ENCODE assay signal across 39 cellular contexts in the genomic region with DNA sequence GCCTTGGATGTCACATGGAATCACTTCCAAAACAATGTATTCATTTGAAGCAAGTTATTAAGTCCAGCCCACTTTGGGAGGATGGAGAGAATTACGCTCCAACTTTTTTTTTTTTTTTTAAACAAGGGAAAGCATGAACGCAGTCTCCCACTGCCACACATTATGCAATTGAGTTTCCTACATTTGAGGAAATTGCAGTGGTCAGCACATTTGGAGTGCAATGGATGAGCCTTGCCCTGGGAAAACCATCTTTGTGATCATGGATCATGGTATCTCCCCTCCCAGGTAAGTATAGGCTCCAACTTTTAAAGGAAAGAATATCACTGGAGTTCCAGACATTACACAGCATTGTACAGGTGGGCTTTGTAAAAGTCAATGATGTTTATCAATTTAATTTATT.
"Had no signal": no experiment of that assay in that cellular context is flagged by ENCODE, and none has a peak within 500 bp of the region (broad histone marks: within the 10 kb centered on the region; RNA-seq: fewer than 3 reads in every experiment).

No MANE protein-coding gene starts in this region.

- H3K4me3 Mint-ChIP-seq: activated B cell treated with CpG ODN at 0.5 μM for 24 hours; activated CD4-positive, alpha-beta memory T cell treated with anti-CD3 and anti-CD28 coated beads for 36 hours; activated CD4-positive, alpha-beta T cell treated with anti-CD3 and anti-CD28 coated beads, Interleukin-2, amount 10 ng/mL, durations not matched to agents 24 days and 14 days; activated CD8-positive, alpha-beta T cell treated with anti-CD3 and anti-CD28 coated beads for 36 hours; activated naive CD4-positive, alpha-beta T cell treated with anti-CD3 and anti-CD28 coated beads for 36 hours; activated naive CD8-positive, alpha-beta T cell treated with anti-CD3 and anti-CD28 coated beads for 36 hours; activated T-cell treated with anti-CD3 and anti-CD28 coated beads, Interleukin-2, amount 50 U/mL, for 4 hours; activated T-cell treated with anti-CD3 and anti-CD28 coated beads, Interleukin-2, amount 50 U/mL, for 72 hours; activated T-helper 1 cell treated with anti-CD3 and anti-CD28 coated beads, Interleukin-12 subunit alpha, Interleukin-12 subunit beta, Interleukin-2, Interleukin-4 antibody, amounts not matched to agents 30 ng/mL and 10 ng/mL and 1 ng/mL, durations not matched to agents 14 hours and 24 hours and 36 hours; activated T-helper 17 cell treated with anti-CD3 and anti-CD28 coated beads, Interleukin-2, amount 50 U/mL, for 72 hours; central memory CD8-positive, alpha-beta T cell; T-helper 1 cell treated with Interleukin-12 subunit alpha and Interleukin-12 subunit beta and Interleukin-4 antibody, amounts not matched to agents 30 μg/mL and 1 μg/mL, for 36 hours; T-helper 2 cell treated with Interferon-gamma antibody and Interleukin-4, amounts not matched to agents 5 μg/mL and 100 μg/mL, for 36 hours had no signal

- H3K4me1 ChIP-seq: body of pancreas had no signal

- H3K4me1 Mint-ChIP-seq: activated B cell treated with CpG ODN at 0.5 μM for 24 hours; activated CD4-positive, alpha-beta T cell treated with anti-CD3 and anti-CD28 coated beads, Interleukin-2, amount 10 ng/mL, durations not matched to agents 24 days and 14 days; activated naive CD8-positive, alpha-beta T cell treated with anti-CD3 and anti-CD28 coated beads for 36 hours; activated T-helper 17 cell treated with anti-CD3 and anti-CD28 coated beads, Interleukin-2, amount 50 U/mL, for 72 hours; central memory CD8-positive, alpha-beta T cell had no signal

- H3K9me3 Mint-ChIP-seq: activated B cell treated with CpG ODN at 0.5 μM for 24 hours; activated CD4-positive, alpha-beta memory T cell treated with anti-CD3 and anti-CD28 coated beads for 36 hours; activated CD8-positive, alpha-beta T cell treated with anti-CD3 and anti-CD28 coated beads for 36 hours; activated naive CD4-positive, alpha-beta T cell treated with anti-CD3 and anti-CD28 coated beads for 36 hours; activated naive CD8-positive, alpha-beta T cell treated with anti-CD3 and anti-CD28 coated beads for 36 hours; activated T-cell treated with anti-CD3 and anti-CD28 coated beads, Interleukin-2, amount 50 U/mL, for 4 hours; activated T-helper 1 cell treated with anti-CD3 and anti-CD28 coated beads, Interleukin-12 subunit alpha, Interleukin-12 subunit beta, Interleukin-2, Interleukin-4 antibody, amounts not matched to agents 30 ng/mL and 10 ng/mL and 1 ng/mL, durations not matched to agents 14 hours and 24 hours and 36 hours; activated T-helper 17 cell treated with anti-CD3 and anti-CD28 coated beads, Interleukin-2, amount 50 U/mL, for 72 hours; central memory CD8-positive, alpha-beta T cell; T-helper 1 cell treated with Interleukin-12 subunit alpha and Interleukin-12 subunit beta and Interleukin-4 antibody, amounts not matched to agents 30 μg/mL and 1 μg/mL, for 36 hours had no signal

- H3K9me3 ChIP-seq: adrenal gland, body of pancreas had no signal

- H3K27ac ChIP-seq: adrenal gland, body of pancreas, brain microvascular endothelial cell, cardiac muscle cell, VCaP had no signal

- H3K4me3 ChIP-seq: adrenal gland, body of pancreas, cardiac muscle cell had no signal

- H3K27ac Mint-ChIP-seq: activated B cell treated with CpG ODN at 0.5 μM for 24 hours; activated CD4-positive, alpha-beta memory T cell treated with anti-CD3 and anti-CD28 coated beads for 36 hours; activated CD4-positive, alpha-beta T cell treated with anti-CD3 and anti-CD28 coated beads, Interleukin-2, amount 10 ng/mL, durations not matched to agents 24 days and 14 days; activated CD8-positive, alpha-beta T cell treated with anti-CD3 and anti-CD28 coated beads for 36 hours; activated naive CD4-positive, alpha-beta T cell treated with anti-CD3 and anti-CD28 coated beads for 36 hours; activated naive CD8-positive, alpha-beta T cell treated with anti-CD3 and anti-CD28 coated beads for 36 hours; activated T-cell treated with anti-CD3 and anti-CD28 coated beads, Interleukin-2, amount 50 U/mL, for 72 hours; activated T-helper 1 cell treated with anti-CD3 and anti-CD28 coated beads, Interleukin-12 subunit alpha, Interleukin-12 subunit beta, Interleukin-2, Interleukin-4 antibody, amounts not matched to agents 30 ng/mL and 10 ng/mL and 1 ng/mL, durations not matched to agents 14 hours and 24 hours and 36 hours; activated T-helper 17 cell treated with anti-CD3 and anti-CD28 coated beads, Interleukin-2, amount 50 U/mL, for 72 hours; T-helper 1 cell treated with Interleukin-12 subunit alpha and Interleukin-12 subunit beta and Interleukin-4 antibody, amounts not matched to agents 30 μg/mL and 1 μg/mL, for 36 hours; T-helper 2 cell treated with Interferon-gamma antibody and Interleukin-4, amounts not matched to agents 5 μg/mL and 100 μg/mL, for 36 hours had no signal

- FAIRE-seq: astrocyte, bronchial epithelial cell, TTC549 had no signal

- H3K27me3 ChIP-seq: adrenal gland, body of pancreas, brain microvascular endothelial cell, cardiac muscle cell had no signal

- H3K36me3 ChIP-seq: adrenal gland, brain microvascular endothelial cell, cardiac muscle cell had no signal

- ATAC-seq: activated CD8-positive, alpha-beta T cell treated with anti-CD3 and anti-CD28 coated beads for 36 hours; activated naive CD4-positive, alpha-beta T cell treated with anti-CD3 and anti-CD28 coated beads, Interleukin-2, amount 50 U/mL, for 72 hours; activated T-cell treated with anti-CD3 and anti-CD28 coated beads, Interleukin-2, amount 50 U/mL, for 4 hours; activated T-cell treated with anti-CD3 and anti-CD28 coated beads, Interleukin-2, amount 50 U/mL, for 72 hours; activated T-helper 17 cell treated with anti-CD3 and anti-CD28 coated beads, Interleukin-2, amount 50 U/mL, for 72 hours; body of pancreas had no signal

- DNase-seq: activated B cell treated with CpG ODN at 0.5 μM for 24 hours; activated CD4-positive, alpha-beta memory T cell treated with anti-CD3 and anti-CD28 coated beads for 36 hours; activated CD4-positive, alpha-beta T cell treated with anti-CD3 and anti-CD28 coated beads for 4 hours; activated CD4-positive, alpha-beta T cell treated with anti-CD3 and anti-CD28 coated beads, Interleukin-2, amount 10 ng/mL, durations not matched to agents 24 days and 14 days; activated CD4-positive, alpha-beta T cell treated with anti-CD3 and anti-CD28 coated beads, Interleukin-2, amount 50 U/mL, for 1 hour; activated CD4-positive, alpha-beta T cell treated with anti-CD3 and anti-CD28 coated beads, Interleukin-2, amount 50 U/mL, for 4 hours; activated CD4-positive, CD25-positive, alpha-beta regulatory T cell treated with anti-CD3 and anti-CD28 coated beads, Interleukin-2, amount 50 U/mL, for 72 hours; activated CD8-positive, alpha-beta memory T cell treated with anti-CD3 and anti-CD28 coated beads, Interleukin-2, amount 50 U/mL, for 4 hours; activated CD8-positive, alpha-beta T cell treated with anti-CD3 and anti-CD28 coated beads for 36 hours; activated effector memory CD4-positive, alpha-beta T cell treated with anti-CD3 and anti-CD28 coated beads, Interleukin-2, amount 50 U/mL, for 16 hours; activated gamma-delta T cell treated with Interleukin-2 at 50 U/mL for 16 hours; activated naive CD4-positive, alpha-beta T cell; activated naive CD4-positive, alpha-beta T cell treated with anti-CD3 and anti-CD28 coated beads for 36 hours; activated naive CD4-positive, alpha-beta T cell treated with anti-CD3 and anti-CD28 coated beads, Interleukin-2, amount 50 U/mL, for 16 hours; activated naive CD8-positive, alpha-beta T cell treated with anti-CD3 and anti-CD28 coated beads for 36 hours; activated T-cell treated with anti-CD3 and anti-CD28 coated beads for 4 hours; activated T-cell treated with anti-CD3 and anti-CD28 coated beads, Interleukin-2, amount 50 U/mL, for 1 hour; activated T-cell treated with anti-CD3 and anti-CD28 coated beads, Interleukin-2, amount 50 U/mL, for 4 hours; activated T-cell treated with anti-CD3 and anti-CD28 coated beads, Interleukin-2, amount 50 U/mL, for 72 hours; adrenal gland; amniotic stem cell; aorta; body of pancreas; brain microvascular endothelial cell; caudate nucleus; cerebellar nuclear complex; T-helper 2 cell; T-helper 9 cell had no signal

- H3K36me3 Mint-ChIP-seq: activated naive CD4-positive, alpha-beta T cell treated with anti-CD3 and anti-CD28 coated beads, Interleukin-2, amount 50 U/mL, for 72 hours; activated naive CD8-positive, alpha-beta T cell treated with anti-CD3 and anti-CD28 coated beads for 36 hours had no signal
